8 cellular contexts compared by ENCODE assay signal in the genomic region with DNA sequence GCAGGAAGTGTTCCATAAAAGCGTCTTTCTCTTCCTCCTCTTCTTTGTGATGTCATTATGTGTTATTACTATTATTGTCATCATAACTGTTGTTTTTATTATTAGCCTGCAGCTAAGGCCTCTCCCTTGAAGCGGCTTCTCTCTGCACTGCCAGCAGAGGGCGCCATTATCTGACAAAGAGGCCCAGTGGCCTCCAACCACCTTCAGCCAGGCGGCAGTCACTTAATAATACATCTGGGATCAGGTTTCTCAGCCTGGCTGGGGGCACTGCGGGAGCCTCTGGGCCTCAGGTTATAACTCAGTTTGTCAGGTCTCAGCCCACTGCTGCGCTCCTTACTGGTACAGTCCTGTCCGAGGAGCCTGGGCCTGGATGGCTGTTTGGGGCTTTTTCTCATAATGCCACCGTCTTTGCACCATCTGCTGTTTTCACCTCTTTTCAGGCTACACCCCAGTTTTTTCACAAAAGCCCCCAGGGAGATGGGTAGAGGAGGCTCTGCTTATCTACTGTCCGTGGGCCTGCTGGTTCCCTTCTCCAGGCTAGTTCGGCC.
DNase-seq lines count a peak whose midpoint lies in the region; ATAC-seq and TF ChIP-seq lines count a peak whose summit lies in the region.

No MANE protein-coding gene starts in this region.

- no peak overlapping the region for H3K4me3 Mint-ChIP-seq in activated naive CD8-positive, alpha-beta T cell treated with anti-CD3 and anti-CD28 coated beads, Interleukin-2, amount 50 U/mL, for 24 hours

- peaks cover 14% of the 10 kb centered on the region for H3K27me3 Mint-ChIP-seq in activated naive CD8-positive, alpha-beta T cell treated with anti-CD3 and anti-CD28 coated beads, Interleukin-2, amount 50 U/mL, for 24 hours

- H3K36me3 Mint-ChIP-seq in activated naive CD8-positive, alpha-beta T cell treated with anti-CD3 and anti-CD28 coated beads, Interleukin-2, amount 50 U/mL, for 24 hours (ENCODE audit: low read depth), result no peaks in the 10 kb centered on the region

- H3K4me1 Mint-ChIP-seq in activated naive CD8-positive, alpha-beta T cell treated with anti-CD3 and anti-CD28 coated beads, Interleukin-2, amount 50 U/mL, for 24 hours, result no peaks in the 10 kb centered on the region

- H3K27me3 ChIP-seq in A673 (replicated peaks; ENCODE audit: insufficient read depth, low read depth, low read length, poor library complexity), result peaks cover 5% of the 10 kb centered on the region
- peaks cover 6% of the 10 kb centered on the region for H3K27me3 ChIP-seq in RWPE2 (ENCODE audit: insufficient read depth, poor library complexity, severe bottlenecking)

- H3K27ac Mint-ChIP-seq in activated naive CD8-positive, alpha-beta T cell treated with anti-CD3 and anti-CD28 coated beads, Interleukin-2, amount 50 U/mL, for 24 hours, result no peak overlapping the region

- no TSS peak for BruUV-seq in A673 (replicated peaks; lab: Mats Ljungman, UMichigan)

- peak; percentile 87 for ATAC-seq in RWPE2 (ENCODE audit: low read depth)
- peak; percentile 15 for ATAC-seq in activated naive CD8-positive, alpha-beta T cell treated with anti-CD3 and anti-CD28 coated beads, Interleukin-2, amount 50 U/mL, for 24 hours
- no peak for ATAC-seq in GM19328 (IDR thresholded peaks at IDR 0.05; ENCODE audit: unreplicated experiment)

- no peaks in the 10 kb centered on the region for H3K9me3 Mint-ChIP-seq in activated naive CD8-positive, alpha-beta T cell treated with anti-CD3 and anti-CD28 coated beads, Interleukin-2, amount 50 U/mL, for 24 hours

- intact Hi-C loops in A673 (cut with micrococcal nuclease; ENCODE audit: unreplicated experiment), result loop anchor here (2.0 to 5.0 kb wide), 3 partner anchors 410 to 609 kb away; no protein-coding TSS in a partner anchor

- no peaks in the 10 kb centered on the region for H3K36me3 ChIP-seq in A673 (ENCODE audit: insufficient read depth, low read length, poor library complexity, severe bottlenecking)
- H3K36me3 ChIP-seq in RWPE2 (ENCODE audit: low read depth), result no peaks in the 10 kb centered on the region

- POLR2A ChIA-PET in A673 (lab: Charles Lee; ENCODE audit: low non-redundant PET), result no interaction called here

- H3K27ac ChIP-seq in A673 (ENCODE audit: low read depth, low read length, poor library complexity, severe bottlenecking), result no peak overlapping the region
- no peak overlapping the region for H3K27ac ChIP-seq in RWPE2 (ENCODE audit: poor library complexity, severe bottlenecking)

- H3K9me3 ChIP-seq in A673 (ENCODE audit: low read depth, low read length, poor library complexity, severe bottlenecking) (no peaks in the 10 kb centered on the region), RWPE2 (ENCODE audit: severe bottlenecking) (no peaks in the 10 kb centered on the region)

- TF ChIP-seq CTCF in A673 (conservative IDR thresholded peaks at IDR 0.05; ENCODE audit: low read depth, low read length) (peak; percentile 76), GM12865 (IDR thresholded peaks at IDR 0.05; ENCODE audit: insufficient read depth, low read depth, low read length, missing control alignments) (peak; percentile 72), RWPE2 (IDR thresholded peaks at IDR 0.05; ENCODE audit: poor library complexity, severe bottlenecking) (peak; percentile 98)

- DNase-seq in A673 (ENCODE audit: low spot score) (peak; percentile 74), GM12865 (ENCODE audit: low read depth) (peak; percentile 76), KG1 (lab: John Stamatoyannopoulos, UW) (peak; percentile 70), RWPE2 (ENCODE audit: low spot score) (no peak), hepatic stellate cell (ENCODE audit: low spot score) (peak; percentile 65)
- peak; percentile 60 for DNase-seq in activated naive CD8-positive, alpha-beta T cell treated with anti-CD3 and anti-CD28 coated beads, Interleukin-2, amount 50 U/mL, for 24 hours
- DNase-seq in stimulated activated CD4-positive, alpha-beta T cell treated with anti-CD3 and anti-CD28 coated beads, Interleukin-1b, Interleukin-23, amount 100 ng/mL, for 48 hours, result peak; percentile 52

- H3K4me3 ChIP-seq in A673 (ENCODE audit: low read depth, low read length, poor library complexity, severe bottlenecking) (no peak overlapping the region), GM12865 (ENCODE audit: low read depth, low read length) (no peak overlapping the region), RWPE2 (ENCODE audit: severe bottlenecking) (no peak overlapping the region)

- H3K4me1 ChIP-seq in A673 (ENCODE audit: insufficient read depth, low read length, poor library complexity, severe bottlenecking), result no peaks in the 10 kb centered on the region
- peaks cover 9% of the 10 kb centered on the region for H3K4me1 ChIP-seq in RWPE2 (ENCODE audit: insufficient read depth, poor library complexity, severe bottlenecking)

- CTCF ChIA-PET in A673 (lab: Charles Lee), result interaction anchor here (0.5 to 1.1 kb wide), 3 partner anchors 10 to 635 kb away, joined by 3 to 13 read pairs (median 12); no protein-coding TSS in a partner anchor
